14 cellular contexts compared by ENCODE assay signal in genomic region chr16:71460246-71460645, GRCh38. TPM values are rescaled to one million over a fixed set of nuclear protein-coding genes. Genes with fewer than 3 reads are reported as not detected.
DNase-seq lines count a peak whose midpoint lies in the region; ATAC-seq and TF ChIP-seq lines count a peak whose summit lies in the region.
"Had no signal": no experiment of that assay in that cellular context is flagged by ENCODE, and none has a peak within 500 bp of the region (broad histone marks: within the 10 kb centered on the region; RNA-seq: fewer than 3 reads in every experiment).

No MANE protein-coding gene starts in this region.

- H3K27me3 Mint-ChIP-seq in activated CD4-positive, alpha-beta T cell treated with anti-CD3 and anti-CD28 coated beads for 36 hours: no peaks in the 10 kb centered on the region

- CTCF ChIA-PET in activated CD4-positive, alpha-beta T cell treated with anti-CD3 and anti-CD28 coated beads for 36 hours (lab: Charles Lee): interaction anchor here (0.6 to 2.5 kb wide), 4 partner anchors 21 to 158 kb away, joined by 3 to 10 read pairs (median 5); no protein-coding TSS in a partner anchor

- no peak overlapping the region for H3K27ac Mint-ChIP-seq in activated CD4-positive, alpha-beta T cell treated with anti-CD3 and anti-CD28 coated beads for 36 hours
- H3K27ac Mint-ChIP-seq: endodermal cell had no signal

- POLR2A ChIA-PET in activated CD4-positive, alpha-beta T cell treated with anti-CD3 and anti-CD28 coated beads for 36 hours (lab: Charles Lee): interaction anchor here (1.0 kb wide), 1 partner anchor 104 kb away, joined by 3 read pairs; no protein-coding TSS in a partner anchor

- intact Hi-C loops in activated CD4-positive, alpha-beta T cell treated with anti-CD3 and anti-CD28 coated beads for 36 hours (cut with DNase I, micrococcal nuclease): loop anchor here in 1 of 2 experiments (5.0 kb wide), 4 partner anchors 77 to 658 kb away; partner anchors contain the start of genes CMTR2, DHX38, TXNL4B and VAC14

- H3K4me1 Mint-ChIP-seq in activated CD4-positive, alpha-beta T cell treated with anti-CD3 and anti-CD28 coated beads for 36 hours: peaks cover 19% of the 10 kb centered on the region

- no peak for ATAC-seq in activated CD4-positive, alpha-beta T cell treated with anti-CD3 and anti-CD28 coated beads for 36 hours
- no peak for ATAC-seq in HG03196 (IDR thresholded peaks at IDR 0.05; ENCODE audit: unreplicated experiment)
- ATAC-seq: lower lobe of right lung had no signal

- no peak for DNase-seq in activated CD4-positive, alpha-beta T cell treated with anti-CD3 and anti-CD28 coated beads for 36 hours
- no peak for DNase-seq in activated CD4-positive, alpha-beta T cell treated with anti-CD3 and anti-CD28 coated beads, Interleukin-2, amount 50 U/mL, for 48 hours
- DNase-seq in SJSA1 (ENCODE audit: low read depth in 1 of 2, low spot score in 2 of 2) (peak in 1 of 2 experiments; percentile 75), fibroblast of peridontal ligament (ENCODE audit: extremely low read depth) (peak; percentile 91), retinal pigment epithelial cell (ENCODE audit: low read depth) (peak; percentile 53), SK-N-DZ (ENCODE audit: low spot score) (no peak)
- DNase-seq in NK-92 treated with Interleukin-12 subunit alpha and Interleukin-12 subunit beta, amount 100 ng/mL, for 24 hours (lab: John Stamatoyannopoulos, UW): no peak
- DNase-seq: 8988T, endodermal cell, GOT3, lower lobe of right lung, NCI-H2171 treated with DMSO at 0.1 percent for 48 hours had no signal

- H3K36me3 Mint-ChIP-seq in activated CD4-positive, alpha-beta T cell treated with anti-CD3 and anti-CD28 coated beads for 36 hours (ENCODE audit: low read depth): peaks cover 10% of the 10 kb centered on the region

- TF ChIP-seq CTCF in retinal pigment epithelial cell (conservative IDR thresholded peaks at IDR 0.05; ENCODE audit: low read depth, low read length): no peak

- H3K4me1 ChIP-seq in SJSA1 (replicated peaks): peaks cover 25% of the 10 kb centered on the region

- H3K27me3 ChIP-seq in SJSA1 (replicated peaks): no peaks in the 10 kb centered on the region

- H3K9me3 ChIP-seq in SJSA1 (replicated peaks): peaks cover 4% of the 10 kb centered on the region; the same call in 1 of the 2 replicates
- H3K9me3 ChIP-seq: lower lobe of right lung, thoracic aorta had no signal

- no peaks in the 10 kb centered on the region for H3K9me3 Mint-ChIP-seq in activated CD4-positive, alpha-beta T cell treated with anti-CD3 and anti-CD28 coated beads for 36 hours (ENCODE audit: low read depth)
- H3K9me3 Mint-ChIP-seq: endodermal cell had no signal

- H3K4me3 Mint-ChIP-seq in activated CD4-positive, alpha-beta T cell treated with anti-CD3 and anti-CD28 coated beads for 36 hours: peak overlapping the region; percentile 76

- peak overlapping the region; percentile 89 for H3K27ac ChIP-seq in SJSA1
- H3K27ac ChIP-seq: lower lobe of right lung, thoracic aorta had no signal

- H3K4me3 ChIP-seq in SJSA1 (peak overlapping the region; percentile 96; the same call in 1 of the 2 replicates), retinal pigment epithelial cell (ENCODE audit: low read length) (no peak overlapping the region)
- H3K4me3 ChIP-seq: lower lobe of right lung had no signal

- H3K36me3 ChIP-seq in SJSA1: peaks cover 42% of the 10 kb centered on the region

RNA-seq across cellular contexts. Expression of gene ZNF23, which starts 1.8 kb away (rescaled TPM):
- 10 to 100 TPM in 1 of 2 experiments, 1 to 10 TPM in 1; 9.6 to 10.9 TPM for total RNA-seq in activated CD4-positive, alpha-beta T cell treated with anti-CD3 and anti-CD28 coated beads for 36 hours
- total RNA-seq in SJSA1 (2014; rRNA removed; shearing (Covaris generic)): 8.6 and 17.6 TPM in 2 replicates
- polyA plus RNA-seq in SK-N-DZ (2014; cell fraction: cytosol; rRNA removed): 9.0 and 12.2 TPM in 2 replicates
- 13.6 and 19.9 TPM in 2 replicates for polyA plus RNA-seq in SK-N-DZ (2014; cell fraction: nucleus; rRNA removed)

RNA-seq across cellular contexts. Expression of gene TLE7, which starts 18.4 kb away (rescaled TPM):
- total RNA-seq in activated CD4-positive, alpha-beta T cell treated with anti-CD3 and anti-CD28 coated beads for 36 hours: not detected
- not detected in 2 replicates for total RNA-seq in SJSA1 (2014; rRNA removed; shearing (Covaris generic))
- polyA plus RNA-seq in SK-N-DZ (2014; cell fraction: cytosol; rRNA removed): 0.16 TPM in 1 of 2 replicates, not detected in the other
- polyA plus RNA-seq in SK-N-DZ (2014; cell fraction: nucleus; rRNA removed): 0.85 TPM in 1 of 2 replicates, not detected in the other
- total RNA-seq: lower lobe of right lung, thoracic aorta had no signal

RNA-seq across cellular contexts. Expression of gene ZNF19, which starts 28.9 kb away (rescaled TPM):
- 1 to 10 TPM; 2.9 TPM for total RNA-seq in activated CD4-positive, alpha-beta T cell treated with anti-CD3 and anti-CD28 coated beads for 36 hours
- 0.95 and 4.5 TPM in 2 replicates for total RNA-seq in SJSA1 (2014; rRNA removed; shearing (Covaris generic))
- polyA plus RNA-seq in SK-N-DZ (2014; cell fraction: cytosol; rRNA removed): 4.0 and 5.3 TPM in 2 replicates
- polyA plus RNA-seq in SK-N-DZ (2014; cell fraction: nucleus; rRNA removed): 4.0 and 5.2 TPM in 2 replicates

Comparison
In these comparisons a context has a peak if more than half of its experiments do, and no peak if none do; other contexts are left out.
1. DNase-seq: peak in fibroblast of peridontal ligament (single experiment) and retinal pigment epithelial cell (single experiment); none in activated CD4-positive, alpha-beta T cell treated with anti-CD3 and anti-CD28 coated beads for 36 hours (single experiment), activated CD4-positive, alpha-beta T cell treated with anti-CD3 and anti-CD28 coated beads, Interleukin-2, amount 50 U/mL, for 48 hours (0 of 2), NK-92 treated with Interleukin-12 subunit alpha and Interleukin-12 subunit beta, amount 100 ng/mL, for 24 hours (single experiment) and SK-N-DZ (single experiment).